Comparison of ENCODE assay signal across 8 cellular contexts in the genomic region with DNA sequence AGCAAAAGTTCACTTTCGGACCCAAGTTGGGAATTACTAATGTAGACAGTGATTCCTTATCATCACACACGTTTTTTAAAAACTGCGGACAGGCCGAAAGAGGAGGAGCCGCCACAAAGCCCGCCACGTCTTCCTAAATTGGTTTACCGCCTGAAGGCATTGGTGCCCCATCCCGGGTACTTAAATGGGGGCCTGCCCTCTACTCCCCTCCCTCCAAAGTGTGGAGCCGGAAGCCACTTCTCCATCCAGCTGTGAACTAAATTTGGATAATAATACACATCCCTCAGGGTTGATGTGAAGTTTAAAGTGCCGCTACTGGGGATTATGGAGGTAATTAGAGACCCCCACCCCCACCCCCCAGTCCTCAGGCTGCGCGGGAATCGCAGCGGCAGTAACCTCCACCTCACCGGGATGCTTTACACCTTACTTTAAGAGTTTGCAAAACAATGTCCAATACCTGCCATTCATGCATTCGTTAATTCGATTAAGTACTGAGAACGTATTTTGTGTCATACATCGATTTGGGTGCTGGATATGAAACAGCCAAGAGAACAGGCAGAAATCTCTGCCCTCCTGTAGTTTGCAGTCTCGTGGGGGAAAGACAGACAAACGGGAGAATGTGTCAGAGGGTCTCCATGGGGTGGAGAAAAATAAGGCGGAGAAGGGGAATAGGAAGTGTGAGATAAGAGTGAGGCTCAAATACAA. TPM values are rescaled to one million over a fixed set of nuclear protein-coding genes. Genes with fewer than 3 reads are reported as not detected.
DNase-seq lines count a peak whose midpoint lies in the region; ATAC-seq and TF ChIP-seq lines count a peak whose summit lies in the region.

No MANE protein-coding gene starts in this region.

- no peaks in the 10 kb centered on the region for H3K9me3 Mint-ChIP-seq in activated naive CD4-positive, alpha-beta T cell treated with anti-CD3 and anti-CD28 coated beads, Interleukin-2, amount 10 ng/mL, durations not matched to agents 7 days and 5 days
- H3K9me3 Mint-ChIP-seq in activated naive CD8-positive, alpha-beta T cell treated with anti-CD3 and anti-CD28 coated beads, Interleukin-2, amount 10 ng/mL, durations not matched to agents 7 days and 5 days, result no peaks in the 10 kb centered on the region

- peak overlapping the region; percentile 87 for H3K4me3 Mint-ChIP-seq in activated naive CD4-positive, alpha-beta T cell treated with anti-CD3 and anti-CD28 coated beads, Interleukin-2, amount 10 ng/mL, durations not matched to agents 7 days and 5 days
- peak overlapping the region; percentile 89 for H3K4me3 Mint-ChIP-seq in activated naive CD8-positive, alpha-beta T cell treated with anti-CD3 and anti-CD28 coated beads, Interleukin-2, amount 10 ng/mL, durations not matched to agents 7 days and 5 days

- no peak for TF ChIP-seq EP300 in transverse colon (IDR thresholded peaks at IDR 0.05; ENCODE audit: low read depth)

- intact Hi-C loops in left lung (cut with DNase I), result no loop called here
- intact Hi-C loops in transverse colon (cut with DNase I; ENCODE audit: low total_unique reads), result loop anchor here (5.0 kb wide), 1 partner anchor 43 kb away; no protein-coding TSS in a partner anchor

- no peak for TF ChIP-seq POLR2A in transverse colon (IDR thresholded peaks at IDR 0.05)

- no peak for DNase-seq in activated naive CD4-positive, alpha-beta T cell treated with anti-CD3 and anti-CD28 coated beads, Interleukin-2, amount 10 ng/mL, durations not matched to agents 7 days and 5 days
- DNase-seq in activated naive CD4-positive, alpha-beta T cell treated with anti-CD3 and anti-CD28 coated beads, Interleukin-2, amount 50 U/mL, for 16 hours, result no peak
- DNase-seq in activated naive CD8-positive, alpha-beta T cell treated with anti-CD3 and anti-CD28 coated beads, Interleukin-2, amount 10 ng/mL, durations not matched to agents 7 days and 5 days, result no peak
- DNase-seq in left lung, result no peak
- DNase-seq in transverse colon, result no peak
- DNase-seq in middle frontal gyrus (ENCODE audit: extremely low spot score, low spot score), result no peak
- no peak for DNase-seq in HT-29 (ENCODE audit: low spot score)

- peaks cover 10% of the 10 kb centered on the region for H3K36me3 Mint-ChIP-seq in activated naive CD4-positive, alpha-beta T cell treated with anti-CD3 and anti-CD28 coated beads, Interleukin-2, amount 10 ng/mL, durations not matched to agents 7 days and 5 days
- peaks cover 8% of the 10 kb centered on the region for H3K36me3 Mint-ChIP-seq in activated naive CD8-positive, alpha-beta T cell treated with anti-CD3 and anti-CD28 coated beads, Interleukin-2, amount 10 ng/mL, durations not matched to agents 7 days and 5 days

- TF ChIP-seq CTCF in left lung (IDR thresholded peaks at IDR 0.05) (no peak), transverse colon (IDR thresholded peaks at IDR 0.05) (no peak)

- CTCF ChIA-PET in activated naive CD4-positive, alpha-beta T cell treated with anti-CD3 and anti-CD28 coated beads, Interleukin-2, amount 10 ng/mL, durations not matched to agents 7 days and 5 days (lab: Charles Lee), result interaction anchor here (0.9 to 1.5 kb wide), 3 partner anchors 10 to 25 kb away, joined by 3 to 6 read pairs (median 3); no protein-coding TSS in a partner anchor

- H3K27ac ChIP-seq in left lung, result peak overlapping the region; percentile 90 to 92
- peak overlapping the region; percentile 88 to 95 (median 92) for H3K27ac ChIP-seq in transverse colon

- H3K4me1 ChIP-seq in left lung (peaks cover 16 to 43% of the 10 kb centered on the region in 2 donors), transverse colon (peaks cover 14 to 41% (median 32%) of the 10 kb centered on the region in 4 donors)

- WGBS in transverse colon (ENCODE audit: low coverage in 1 of 2), 2 donors, result 61 to 71% methylated on average over 7 to 23 of the region's 23 CpGs

- no peaks in the 10 kb centered on the region for H3K27me3 ChIP-seq in left lung
- no peaks in the 10 kb centered on the region for H3K27me3 ChIP-seq in transverse colon

- H3K36me3 ChIP-seq in left lung (no peaks in the 10 kb centered on the region), transverse colon (no peaks in the 10 kb centered on the region)

- peak overlapping the region; percentile 75 to 86 for H3K4me3 ChIP-seq in left lung
- peak overlapping the region in 3 of 4 donors; percentile 95 to 99 (median 97) for H3K4me3 ChIP-seq in transverse colon

- POLR2A ChIA-PET in activated naive CD8-positive, alpha-beta T cell treated with anti-CD3 and anti-CD28 coated beads, Interleukin-2, amount 10 ng/mL, durations not matched to agents 7 days and 5 days (lab: Charles Lee), result interaction anchor here (0.7 to 2.1 kb wide), 4 partner anchors 16 to 27 kb away, joined by 3 to 17 read pairs (median 6); no protein-coding TSS in a partner anchor

- H3K27ac Mint-ChIP-seq in activated naive CD4-positive, alpha-beta T cell treated with anti-CD3 and anti-CD28 coated beads, Interleukin-2, amount 10 ng/mL, durations not matched to agents 7 days and 5 days, result peak overlapping the region; percentile 89
- peak overlapping the region; percentile 91 for H3K27ac Mint-ChIP-seq in activated naive CD8-positive, alpha-beta T cell treated with anti-CD3 and anti-CD28 coated beads, Interleukin-2, amount 10 ng/mL, durations not matched to agents 7 days and 5 days

- peaks cover 0 to 2% of the 10 kb centered on the region in 2 donors for H3K9me3 ChIP-seq in left lung
- H3K9me3 ChIP-seq in transverse colon, result no peaks in the 10 kb centered on the region

- in situ Hi-C loops in transverse colon (cut with MboI; ENCODE audit: low pct_ligation_motif_present in 1 of 4, low pct_unique_long_range_greater_than_20kb in 1 of 4, low sequenced_read_pairs in 3 of 4), result no loop called here

- H3K27me3 Mint-ChIP-seq in activated naive CD4-positive, alpha-beta T cell treated with anti-CD3 and anti-CD28 coated beads, Interleukin-2, amount 10 ng/mL, durations not matched to agents 7 days and 5 days, result peaks cover 24% of the 10 kb centered on the region
- peaks cover 18% of the 10 kb centered on the region for H3K27me3 Mint-ChIP-seq in activated naive CD8-positive, alpha-beta T cell treated with anti-CD3 and anti-CD28 coated beads, Interleukin-2, amount 10 ng/mL, durations not matched to agents 7 days and 5 days

- no peak for ATAC-seq in activated naive CD8-positive, alpha-beta T cell treated with anti-CD3 and anti-CD28 coated beads, Interleukin-2, amount 10 ng/mL, durations not matched to agents 7 days and 5 days (ENCODE audit: low read depth)
- ATAC-seq in left lung (no peak), HG02973 (IDR thresholded peaks at IDR 0.05; ENCODE audit: unreplicated experiment) (no peak)

- peaks cover 39% of the 10 kb centered on the region for H3K4me1 Mint-ChIP-seq in activated naive CD4-positive, alpha-beta T cell treated with anti-CD3 and anti-CD28 coated beads, Interleukin-2, amount 10 ng/mL, durations not matched to agents 7 days and 5 days
- peaks cover 29% of the 10 kb centered on the region for H3K4me1 Mint-ChIP-seq in activated naive CD8-positive, alpha-beta T cell treated with anti-CD3 and anti-CD28 coated beads, Interleukin-2, amount 10 ng/mL, durations not matched to agents 7 days and 5 days

RNA-seq across cellular contexts. Expression of a gene that starts 1.0 kb away (rescaled TPM):
- total RNA-seq in activated naive CD8-positive, alpha-beta T cell treated with anti-CD3 and anti-CD28 coated beads, Interleukin-2, amount 10 ng/mL, durations not matched to agents 7 days and 5 days, result 100 to 1,000 TPM; 253 to 258 TPM
- total RNA-seq in left lung, result 100 to 1,000 TPM; 183 to 309 TPM
- total RNA-seq in transverse colon, result 100 to 1,000 TPM; 190 to 348 (median 314) TPM
- 566 and 576 TPM in 2 replicates for total RNA-seq in HT-29 (2014; rRNA removed; shearing (Covaris generic))

RNA-seq across cellular contexts. Expression of a gene that starts 47.2 kb away (rescaled TPM):
- not detected for total RNA-seq in activated naive CD8-positive, alpha-beta T cell treated with anti-CD3 and anti-CD28 coated beads, Interleukin-2, amount 10 ng/mL, durations not matched to agents 7 days and 5 days
- total RNA-seq in left lung, result under 1 TPM in 1 of 2 donors, not detected in 1; 0.24 TPM
- total RNA-seq in transverse colon, result under 1 TPM in 1 of 4 donors, not detected in 3; 0.95 TPM
- not detected in 2 replicates for total RNA-seq in HT-29 (2014; rRNA removed; shearing (Covaris generic))

RNA-seq across cellular contexts. Expression of a gene that starts 52.2 kb away (rescaled TPM):
- not detected for total RNA-seq in activated naive CD8-positive, alpha-beta T cell treated with anti-CD3 and anti-CD28 coated beads, Interleukin-2, amount 10 ng/mL, durations not matched to agents 7 days and 5 days
- total RNA-seq in left lung (under 1 TPM; 0.03 to 0.18 TPM), transverse colon (under 1 TPM in 1 of 4 donors, not detected in 3; 0.16 TPM)
- not detected in 2 replicates for total RNA-seq in HT-29 (2014; rRNA removed; shearing (Covaris generic))
